ENCODE assay signal across 8 cellular contexts in genomic region chr10:110211455-110211843, GRCh38. TPM values are rescaled to one million over a fixed set of nuclear protein-coding genes. Genes with fewer than 3 reads are reported as not detected.
A peak's percentile ranks its signal among the peaks of the same experiment; 100 is the strongest.
DNase-seq lines count a peak whose midpoint lies in the region; ATAC-seq, FAIRE-seq and TF ChIP-seq lines count a peak whose summit lies in the region.

No MANE protein-coding gene starts in this region.

- peak overlapping the region; percentile 79 for H3K4me3 Mint-ChIP-seq in central memory CD8-positive, alpha-beta T cell

- intact Hi-C loops in mucosa of descending colon (cut with DNase I, micrococcal nuclease) (no loop called here), posterior cingulate gyrus (cut with DNase I) (loop anchor here (1.0 kb wide), 1 partner anchor 10 kb away; no protein-coding TSS in a partner anchor)

- FAIRE-seq in A549 (lab: Jason Lieb, UNC) = no peak

- TF ChIP-seq POLR2A in A549 (IDR thresholded peaks at IDR 0.05; ENCODE audit: low read length) = no peak

- peaks cover 20% of the 10 kb centered on the region for H3K27me3 Mint-ChIP-seq in central memory CD8-positive, alpha-beta T cell

- H3K9me3 ChIP-seq in A549 = no peaks in the 10 kb centered on the region
- H3K9me3 ChIP-seq in mucosa of descending colon = no peaks in the 10 kb centered on the region

- no peak for TF ChIP-seq EP300 in A549 (IDR thresholded peaks at IDR 0.05)

- TF ChIP-seq CTCF in A549 (IDR thresholded peaks at IDR 0.05) (no peak), mucosa of descending colon (IDR thresholded peaks at IDR 0.05) (no peak)

- H3K9me3 Mint-ChIP-seq in central memory CD8-positive, alpha-beta T cell = no peaks in the 10 kb centered on the region

- no peak for TF ChIP-seq RAD21 in A549 (conservative IDR thresholded peaks at IDR 0.05 in 1 of 2, IDR thresholded peaks at IDR 0.05 in 1 of 2)

- WGBS in A549 (ENCODE audit: missing lambda C conversion rate) = 14% methylated on average over 12 of the region's 12 CpGs

- POLR2A ChIA-PET in A549 (lab: Yijun Ruan, JAX) = interaction anchor here (1.1 to 2.6 kb wide), 8 partner anchors 8 to 327 kb away, joined by 3 to 24 read pairs (median 10); partner anchors contain the start of genes ADD3 and SMNDC1

- peaks cover 15% of the 10 kb centered on the region for H3K36me3 Mint-ChIP-seq in central memory CD8-positive, alpha-beta T cell (ENCODE audit: insufficient read depth)

- H3K36me3 ChIP-seq in mucosa of descending colon (ENCODE audit: low read depth) = no peaks in the 10 kb centered on the region

- H3K4me2 ChIP-seq in A549 = peak overlapping the region; percentile 99

- CTCF ChIA-PET in A549 (lab: Yijun Ruan, JAX) = interaction anchor here (0.9 to 11.8 kb wide), 5 partner anchors 10 to 327 kb away, joined by 3 to 176 read pairs (median 9); no protein-coding TSS in a partner anchor

- H3K4me1 Mint-ChIP-seq in central memory CD8-positive, alpha-beta T cell = peaks cover 64% of the 10 kb centered on the region

- peak overlapping the region; percentile 67 for H3K27ac Mint-ChIP-seq in central memory CD8-positive, alpha-beta T cell (ENCODE audit: low read depth)

- DNase-seq in A549 (ENCODE audit: low read depth in 1 of 2, low spot score in 1 of 2) (no peak), mucosa of descending colon (no peak), posterior cingulate gyrus (no peak), kidney tubule cell (ENCODE audit: low spot score) (no peak)
- no peak for DNase-seq in Jurkat, Clone E6-1 (ENCODE audit: low read depth, low spot score)
- no peak for DNase-seq in central memory CD8-positive, alpha-beta T cell (ENCODE audit: low spot score in 2 of 2)

- peaks cover 16% of the 10 kb centered on the region for H3K4me1 ChIP-seq in A549
- peaks cover 32% of the 10 kb centered on the region for H3K4me1 ChIP-seq in mucosa of descending colon (ENCODE audit: low read depth)

- peak overlapping the region; percentile 35 for H3K4me3 ChIP-seq in A549
- peak overlapping the region; percentile 73 for H3K4me3 ChIP-seq in Jurkat, Clone E6-1 (ENCODE audit: low read length)
- H3K4me3 ChIP-seq in mucosa of descending colon = peak overlapping the region; percentile 40

- H3K27ac ChIP-seq in A549 = peak overlapping the region; percentile 49 to 68; a peak in 5 of 6 replicates

- ATAC-seq in A549 = no peak
- ATAC-seq in central memory CD8-positive, alpha-beta T cell (replicated peaks; ENCODE audit: extremely low read depth, poor library complexity, severe bottlenecking) = no peak
- no peak for ATAC-seq in mucosa of descending colon
- no peak for ATAC-seq in GM18511 (IDR thresholded peaks at IDR 0.05; ENCODE audit: unreplicated experiment)
- ATAC-seq in GM19455 (IDR thresholded peaks at IDR 0.05; ENCODE audit: unreplicated experiment) = no peak

TF ChIP-seq in A549, 52 proteins besides CTCF, POLR2A, EP300 and RAD21:
- no peak for TF ChIP-seq RNF2 (IDR thresholded peaks at IDR 0.05; ENCODE audit: borderline replicate concordance, low read depth)
- no peak for TF ChIP-seq TFCP2L1 (CRISPR knock-in tag; IDR thresholded peaks at IDR 0.05)
TF ChIP-seq in A549: peak in this region for 0.

RNA-seq across cellular contexts. Expression of gene MXI1, which starts 4.0 kb away (rescaled TPM):
- polyA plus RNA-seq in A549 (2011; rRNA removed) (12.7 and 15.7 TPM in 2 replicates), A549 (2017; fragmentation: RNase III; extraction: RNeasy Plus Mini Kit Qiagen cat#74134 plus additional on column Dnase treatment) (4.8 to 7.2 TPM (median 7.1 TPM) in 3 replicates)
- polyA plus RNA-seq in A549 (2012; cell fraction: cytosol; rRNA removed) = 3.3 and 4.2 TPM in 2 replicates
- 2.5 and 2.6 TPM in 2 replicates for polyA plus RNA-seq in A549 (2012; cell fraction: nucleus; rRNA removed)
- polyA minus RNA-seq in A549 (2011; rRNA and poly(A)+ RNA removed) = 9.8 and 10.2 TPM in 2 replicates
- 18.3 TPM for polyA plus RNA-seq in Jurkat, Clone E6-1 (2012; ENCODE audit: insufficient read depth, insufficient read length)
- total RNA-seq in mucosa of descending colon = 100 to 1,000 TPM; 112 to 144 (median 139) TPM
